Comparison of ENCODE assay signal across 8 cellular contexts in genomic region chr6:10824819-10825218, GRCh38. TPM values are rescaled to one million over a fixed set of nuclear protein-coding genes. Genes with fewer than 3 reads are reported as not detected.
"Had no signal": no experiment of that assay in that cellular context is flagged by ENCODE, and none has a peak within 500 bp of the region (broad histone marks: within the 10 kb centered on the region; RNA-seq: fewer than 3 reads in every experiment).

No MANE protein-coding gene starts in this region.

- FAIRE-seq: G401.6, GM12878, GM12891, GM12892, GM18507, GM19239 had no signal

- DNase-seq: GDM1, GF-D8 had no signal

- H3K4me3 ChIP-seq: GM12878 had no signal

- ATAC-seq: GM12878 had no signal

RNA-seq across cellular contexts. Expression of gene GCM2, which starts 57.0 kb away (rescaled TPM):
- total RNA-seq: GM12878 had no signal
- polyA plus RNA-seq: GM12878 had no signal
